In the genomic region with DNA sequence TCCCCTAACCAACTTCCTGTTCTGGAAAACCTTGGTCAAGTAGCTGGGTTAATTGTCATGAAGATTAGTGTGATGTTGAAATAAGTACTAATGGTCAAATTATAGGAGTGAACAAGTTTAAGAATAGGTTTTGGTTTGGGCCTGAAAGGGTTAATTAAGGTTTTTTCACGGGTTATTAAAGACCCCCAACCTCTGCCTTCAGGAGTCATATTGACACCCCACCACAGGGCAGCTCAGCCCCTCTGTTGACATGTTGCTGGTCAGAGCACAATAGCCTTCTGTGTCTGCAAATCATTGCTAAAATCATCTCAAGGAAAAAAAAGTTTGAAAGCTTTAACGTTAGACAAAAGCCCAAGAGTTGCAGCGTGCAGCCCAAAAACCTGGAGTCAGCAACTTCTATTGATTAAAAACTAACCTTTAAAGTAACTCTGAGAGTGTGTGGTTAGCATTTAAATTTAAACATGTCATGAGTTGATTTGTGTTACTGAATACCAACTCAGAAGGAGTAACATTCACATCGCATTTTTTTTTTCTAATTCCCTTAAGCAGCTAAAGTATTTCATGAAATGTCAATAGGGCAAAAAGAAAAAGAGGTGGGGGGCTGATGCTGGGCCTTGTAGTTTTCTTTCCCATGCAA, we compare ENCODE assay signal across 11 cellular contexts.
A peak's percentile ranks its signal among the peaks of the same experiment; 100 is the strongest.
DNase-seq lines count a peak whose midpoint lies in the region; ATAC-seq, FAIRE-seq and TF ChIP-seq lines count a peak whose summit lies in the region.
"Had no signal": no experiment of that assay in that cellular context is flagged by ENCODE, and none has a peak within 500 bp of the region (broad histone marks: within the 10 kb centered on the region; RNA-seq: fewer than 3 reads in every experiment).

No MANE protein-coding gene starts in this region.

- H4K20me1 ChIP-seq in BLaER1 (no peaks in the 10 kb centered on the region), OCI-LY1 (ENCODE audit: insufficient read depth, low read length) (no peaks in the 10 kb centered on the region), H1 (replicated peaks in 1 of 2; ENCODE audit: control insufficient read depth in 1 of 2, insufficient read depth in 2 of 2, low read length in 2 of 2) (no peaks in the 10 kb centered on the region)

- H2AFZ ChIP-seq in OCI-LY1 (ENCODE audit: low read length), result no peak overlapping the region
- no peak overlapping the region for H2AFZ ChIP-seq in H1 (ENCODE audit: low read length)

- TF ChIP-seq CTCF in OCI-LY1 (IDR thresholded peaks at IDR 0.05; ENCODE audit: low read length), result no peak
- no peak for TF ChIP-seq CTCF in H1 (IDR thresholded peaks at IDR 0.05; ENCODE audit: control extremely low read depth in 1 of 3, insufficient read depth in 1 of 3, low read depth in 1 of 3, low read length in 3 of 3)
- no peak for TF ChIP-seq CTCF in nephron (IDR thresholded peaks at IDR 0.05; ENCODE audit: unreplicated experiment in 3 of 3)
- no peak for TF ChIP-seq CTCF in mucosa of descending colon (IDR thresholded peaks at IDR 0.05)

- H3K4me3 ChIP-seq in BLaER1 (no peak overlapping the region), OCI-LY1 (ENCODE audit: low read depth, low read length, poor library complexity, severe bottlenecking) (no peak overlapping the region), H1 (ENCODE audit: extremely low read depth in 1 of 4, insufficient read depth in 2 of 4, low read depth in 3 of 4, low read length in 4 of 4) (no peak overlapping the region), mucosa of descending colon (no peak overlapping the region)
- H3K4me3 ChIP-seq: cardiac muscle cell had no signal

- no peak overlapping the region for H2AK5ac ChIP-seq in H1 (ENCODE audit: low read depth, low read length)

- H3K14ac ChIP-seq in H1 (ENCODE audit: insufficient read length), result no peak overlapping the region

- CTCF ChIA-PET in H1 (lab: Charles Lee; ENCODE audit: partially characterized antibody), result interaction anchor here (0.6 to 1.9 kb wide), 13 partner anchors 16 to 1313 kb away, joined by 3 to 9 read pairs (median 3); no protein-coding TSS in a partner anchor
- CTCF ChIA-PET in activated CD4-positive, alpha-beta memory T cell treated with anti-CD3 and anti-CD28 coated beads, Interleukin-2, amount 10 ng/mL, durations not matched to agents 7 days and 5 days (lab: Charles Lee), result interaction anchor here (0.7 to 2.7 kb wide), 5 partner anchors 11 to 470 kb away, joined by 3 to 23 read pairs (median 4); no protein-coding TSS in a partner anchor

- no peak for FAIRE-seq in H1 (lab: Jason Lieb, UNC)
- FAIRE-seq: D721Med, HTR-8/SVneo had no signal

- intact Hi-C loops in mucosa of descending colon (cut with DNase I, micrococcal nuclease), result loop anchor here (10.0 kb wide), 2 partner anchors 398 to 408 kb away; no protein-coding TSS in a partner anchor

- WGBS in H1 (ENCODE audit: extremely low coverage in 1 of 2, insufficient coverage in 1 of 2, insufficient read length in 1 of 2, insufficient replicate concordance in 2 of 2, low coverage in 1 of 2, low lambda C conversion rate in 2 of 2, missing lambda C conversion rate in 1 of 2), 2 experiments, result 31% methylated on average over 4 of the region's 4 CpGs; no CpG with 5 or more reads in 1 of the 2 experiments

- TF ChIP-seq EP300 in H1 (IDR thresholded peaks at IDR 0.05; ENCODE audit: borderline replicate concordance in 1 of 2, low read depth in 2 of 2, low read length in 2 of 2), result no peak

- H3K4me3 Mint-ChIP-seq in nephron, result peak overlapping the region in 2 of 3 experiments; percentile 28 to 47
- no peak overlapping the region for H3K4me3 Mint-ChIP-seq in activated CD4-positive, alpha-beta memory T cell treated with anti-CD3 and anti-CD28 coated beads, Interleukin-2, amount 10 ng/mL, durations not matched to agents 7 days and 5 days

- no peak overlapping the region for H4K8ac ChIP-seq in H1 (ENCODE audit: extremely low read depth, insufficient read depth, low read length)

- H3K36me3 Mint-ChIP-seq in nephron (ENCODE audit: low read depth), result peaks cover 18% of the 10 kb centered on the region
- no peaks in the 10 kb centered on the region for H3K36me3 Mint-ChIP-seq in activated CD4-positive, alpha-beta memory T cell treated with anti-CD3 and anti-CD28 coated beads, Interleukin-2, amount 10 ng/mL, durations not matched to agents 7 days and 5 days (ENCODE audit: low read depth)

- no peaks in the 10 kb centered on the region for H3K27me3 ChIP-seq in BLaER1
- no peaks in the 10 kb centered on the region for H3K27me3 ChIP-seq in OCI-LY1 (ENCODE audit: insufficient read depth, low read length)
- H3K27me3 ChIP-seq in H1 (replicated peaks in 1 of 4; ENCODE audit: control insufficient read depth in 3 of 4, extremely low read depth in 1 of 4, insufficient read depth in 3 of 4, low read length in 3 of 4), result no peaks in the 10 kb centered on the region
- H3K27me3 ChIP-seq: cardiac muscle cell had no signal

- peaks cover 85% of the 10 kb centered on the region for H3K4me1 Mint-ChIP-seq in nephron
- peaks cover 9% of the 10 kb centered on the region for H3K4me1 Mint-ChIP-seq in activated CD4-positive, alpha-beta memory T cell treated with anti-CD3 and anti-CD28 coated beads, Interleukin-2, amount 10 ng/mL, durations not matched to agents 7 days and 5 days

- ATAC-seq in HG02981 (IDR thresholded peaks at IDR 0.05; ENCODE audit: unreplicated experiment), result no peak
- ATAC-seq in mucosa of descending colon, result no peak

- H3K4me1 ChIP-seq in BLaER1 (peaks cover 8% of the 10 kb centered on the region; the same call in 1 of the 2 replicates), OCI-LY1 (ENCODE audit: insufficient read depth, low read length, severe bottlenecking) (peaks cover 34% of the 10 kb centered on the region), H1 (replicated peaks in 1 of 4; ENCODE audit: control insufficient read depth in 3 of 4, insufficient read depth in 4 of 4, low read length in 3 of 4) (peaks cover 0 to 12% (median under 1%) of the 10 kb centered on the region in 4 experiments; a peak in 3 of 7 replicates), mucosa of descending colon (ENCODE audit: low read depth) (peaks cover 30% of the 10 kb centered on the region)

- H4K5ac ChIP-seq in H1 (ENCODE audit: insufficient read length, low read depth, low read length), result no peak overlapping the region

- no peak overlapping the region for H4K91ac ChIP-seq in H1 (replicated peaks; ENCODE audit: insufficient read length, low read length)

- POLR2A ChIA-PET in H1 (lab: Charles Lee; ENCODE audit: partially characterized antibody), result no interaction called here
- POLR2A ChIA-PET in activated CD4-positive, alpha-beta memory T cell treated with anti-CD3 and anti-CD28 coated beads, Interleukin-2, amount 10 ng/mL, durations not matched to agents 7 days and 5 days (lab: Charles Lee), result interaction anchor here (0.6 kb wide), 1 partner anchor 403 kb away, joined by 6 read pairs; no protein-coding TSS in a partner anchor

- H3K56ac ChIP-seq in H1 (replicated peaks; ENCODE audit: insufficient read length, low read depth, low read length), result no peak overlapping the region

- no peak for TF ChIP-seq POLR2A in H1 (IDR thresholded peaks at IDR 0.05; ENCODE audit: control extremely low read depth in 1 of 2, low read depth in 2 of 2, low read length in 2 of 2)

- no peaks in the 10 kb centered on the region for H3K79me1 ChIP-seq in H1 (ENCODE audit: low read depth, low read length)

- TF ChIP-seq RAD21 in H1 (IDR thresholded peaks at IDR 0.05 in 1 of 2, conservative IDR thresholded peaks at IDR 0.05 in 1 of 2; ENCODE audit: low read depth in 2 of 2, low read length in 2 of 2), result no peak

- H3K4ac ChIP-seq in H1 (replicated peaks; ENCODE audit: insufficient read length, low read depth, low read length), result no peak overlapping the region

- no peak overlapping the region for H3K18ac ChIP-seq in H1 (ENCODE audit: extremely low read depth, low read length)

- no peaks in the 10 kb centered on the region for H3K9me2 ChIP-seq in OCI-LY1 (ENCODE audit: low read depth, low read length)

- no peaks in the 10 kb centered on the region for H3K79me2 ChIP-seq in OCI-LY1 (ENCODE audit: insufficient read depth, low read length)
- H3K79me2 ChIP-seq in H1 (ENCODE audit: control insufficient read depth in 1 of 2, insufficient read depth in 2 of 2, low read length in 2 of 2), result no peaks in the 10 kb centered on the region

- no peaks in the 10 kb centered on the region for H3K23me2 ChIP-seq in H1 (ENCODE audit: low read depth, low read length)

- peak overlapping the region; percentile 95 to 98 (median 96) for H3K27ac Mint-ChIP-seq in nephron
- no peak overlapping the region for H3K27ac Mint-ChIP-seq in activated CD4-positive, alpha-beta memory T cell treated with anti-CD3 and anti-CD28 coated beads, Interleukin-2, amount 10 ng/mL, durations not matched to agents 7 days and 5 days

- H3K4me2 ChIP-seq in BLaER1 (0 out of 2 replicates have a peak overlapping the region, but pooled peaks have one; percentile 20), OCI-LY1 (ENCODE audit: low read length) (peak overlapping the region; percentile 34; the same call in 1 of the 2 replicates), H1 (ENCODE audit: insufficient read depth in 1 of 2, low read depth in 2 of 2, low read length in 2 of 2) (no peak overlapping the region)

- no peaks in the 10 kb centered on the region for H3K27me3 Mint-ChIP-seq in nephron (ENCODE audit: low read depth)
- no peaks in the 10 kb centered on the region for H3K27me3 Mint-ChIP-seq in activated CD4-positive, alpha-beta memory T cell treated with anti-CD3 and anti-CD28 coated beads, Interleukin-2, amount 10 ng/mL, durations not matched to agents 7 days and 5 days

- H2BK5ac ChIP-seq in H1 (ENCODE audit: low read depth, low read length), result no peak overlapping the region

- no peak overlapping the region for H3K9ac ChIP-seq in BLaER1
- H3K9ac ChIP-seq in OCI-LY1 (ENCODE audit: low read length), result no peak overlapping the region
- no peak overlapping the region for H3K9ac ChIP-seq in H1 (replicated peaks in 1 of 4; ENCODE audit: extremely low read depth in 1 of 4, low read depth in 3 of 4, low read length in 3 of 4)

- H2BK15ac ChIP-seq in H1 (ENCODE audit: low read length), result no peak overlapping the region

- no peak for DNase-seq in H1 (ENCODE audit: low read depth in 1 of 2, low spot score in 2 of 2)
- DNase-seq in UCSD-AML1 (lab: John Stamatoyannopoulos, UW; ENCODE audit: unreplicated experiment), result no peak
- no peak for DNase-seq in mucosa of descending colon
- DNase-seq in activated CD4-positive, alpha-beta memory T cell treated with anti-CD3 and anti-CD28 coated beads, Interleukin-2, amount 10 ng/mL, durations not matched to agents 7 days and 5 days, result no peak

- H3K9me3 Mint-ChIP-seq in nephron, result no peaks in the 10 kb centered on the region
- H3K9me3 Mint-ChIP-seq in activated CD4-positive, alpha-beta memory T cell treated with anti-CD3 and anti-CD28 coated beads, Interleukin-2, amount 10 ng/mL, durations not matched to agents 7 days and 5 days, result no peaks in the 10 kb centered on the region

- H2BK20ac ChIP-seq in H1 (ENCODE audit: low read length), result no peak overlapping the region

- no peaks in the 10 kb centered on the region for H3F3A ChIP-seq in OCI-LY1 (ENCODE audit: insufficient read depth, low read length)

- H3K9me3 ChIP-seq in BLaER1, result no peaks in the 10 kb centered on the region
- no peaks in the 10 kb centered on the region for H3K9me3 ChIP-seq in OCI-LY1 (ENCODE audit: low read length)
- no peaks in the 10 kb centered on the region for H3K9me3 ChIP-seq in H1 (ENCODE audit: insufficient read depth in 2 of 2, low read depth in 1 of 2, low read length in 1 of 2)
- no peaks in the 10 kb centered on the region for H3K9me3 ChIP-seq in mucosa of descending colon

- H2BK120ac ChIP-seq in H1 (replicated peaks; ENCODE audit: low read depth, low read length), result no peak overlapping the region

- no peak overlapping the region for H3K23ac ChIP-seq in H1 (ENCODE audit: insufficient read length)

- H3K27ac ChIP-seq in BLaER1, result no peak overlapping the region
- H3K27ac ChIP-seq in OCI-LY1 (ENCODE audit: low read depth, low read length, poor library complexity, severe bottlenecking), result peak overlapping the region; percentile 40
- H3K27ac ChIP-seq in H1 (ENCODE audit: low read depth, low read length), result no peak overlapping the region
- H3K27ac ChIP-seq: cardiac muscle cell had no signal

- H2BK12ac ChIP-seq in H1 (ENCODE audit: low read depth, low read length), result no peak overlapping the region

- H3K36me3 ChIP-seq in BLaER1 (no peaks in the 10 kb centered on the region), OCI-LY1 (ENCODE audit: insufficient read depth, low read length) (no peaks in the 10 kb centered on the region), H1 (ENCODE audit: control insufficient read depth in 2 of 4, insufficient read depth in 4 of 4, low read length in 3 of 4) (no peaks in the 10 kb centered on the region), mucosa of descending colon (ENCODE audit: low read depth) (no peaks in the 10 kb centered on the region)

Comparison
In these comparisons a context has a peak if more than half of its experiments do, and no peak if none do; other contexts are left out.
1. H3K4me2 ChIP-seq: peak in BLaER1 (single experiment) and OCI-LY1 (single experiment); none in H1 (0 of 2).